19 cellular contexts compared by ENCODE assay signal in the genomic region with DNA sequence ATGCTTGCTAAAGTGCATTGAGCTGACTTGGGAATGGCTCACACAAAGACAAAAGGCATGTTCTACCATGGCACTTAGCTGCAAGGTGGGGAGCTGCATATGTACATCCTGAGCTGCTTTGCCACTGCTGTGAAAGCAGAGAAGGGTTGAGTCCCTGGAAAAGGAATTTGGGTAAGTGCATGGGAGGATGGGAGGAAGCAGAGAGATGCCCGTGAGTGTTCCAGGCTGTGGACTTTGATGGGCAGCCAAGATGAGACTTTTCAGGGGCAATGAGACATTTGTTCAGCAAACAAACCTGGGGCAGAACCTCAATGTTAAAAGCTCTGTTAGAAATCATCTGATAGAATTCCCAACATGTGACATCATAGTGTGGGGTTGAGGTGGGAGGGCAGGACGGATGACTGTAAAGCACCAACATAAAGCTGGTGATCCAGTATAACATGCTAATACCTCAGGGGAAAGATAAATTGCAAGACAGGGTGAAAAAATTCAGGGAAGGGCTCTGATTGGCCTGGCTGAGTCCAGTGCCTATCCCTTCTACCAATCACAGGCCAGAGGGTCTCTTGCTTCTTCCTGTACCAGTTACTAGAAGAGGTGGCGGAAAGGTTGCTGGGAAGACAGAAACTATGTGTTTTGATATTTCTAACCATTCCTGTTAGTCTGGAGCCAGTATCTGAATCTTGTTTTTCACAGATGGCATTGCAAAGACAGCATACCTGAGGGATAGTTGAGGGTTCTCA.
"Had no signal": no experiment of that assay in that cellular context is flagged by ENCODE, and none has a peak within 500 bp of the region (broad histone marks: within the 10 kb centered on the region; RNA-seq: fewer than 3 reads in every experiment).

No MANE protein-coding gene starts in this region.

- H3K4me3 ChIP-seq: coronary artery, gastrocnemius medialis, left lung, prostate gland, right atrium auricular region, skin epidermis, suprapubic skin, transverse colon had no signal

- ATAC-seq: activated CD4-positive, alpha-beta T cell treated with anti-CD3 and anti-CD28 coated beads for 36 hours; gastrocnemius medialis; left lung; stimulated activated naive CD8-positive, alpha-beta T cell treated with anti-CD3 and anti-CD28 coated beads, Interleukin-15, amount 100 ng/mL, for 72 hours had no signal

- H3K9me3 ChIP-seq: gastrocnemius medialis, left lung, prostate gland, right atrium auricular region, suprapubic skin, transverse colon had no signal

- DNase-seq: activated CD4-positive, alpha-beta memory T cell treated with anti-CD3 and anti-CD28 coated beads for 36 hours; activated CD4-positive, alpha-beta T cell treated with anti-CD3 and anti-CD28 coated beads for 36 hours; activated gamma-delta T cell treated with Interleukin-2 at 50 U/mL for 16 hours; activated T-cell treated with anti-CD3 and anti-CD28 coated beads for 4 hours; brain microvascular endothelial cell; erythroblast; gastrocnemius medialis; head of caudate nucleus; kidney; left lung; stimulated activated CD4-positive, alpha-beta T cell treated with anti-CD3 and anti-CD28 coated beads, Interleukin-15, amount 100 ng/mL, for 24 hours; stimulated activated CD4-positive, alpha-beta T cell treated with anti-CD3 and anti-CD28 coated beads, Interleukin-2, amount 100 ng/mL, for 48 hours; stimulated activated naive CD8-positive, alpha-beta T cell treated with anti-CD3 and anti-CD28 coated beads, Interleukin-15, amount 100 ng/mL, for 72 hours; transverse colon had no signal

- H3K4me1 ChIP-seq: gastrocnemius medialis, left lung, prostate gland, right atrium auricular region, transverse colon had no signal

- H3K27me3 ChIP-seq: brain microvascular endothelial cell, gastrocnemius medialis, right atrium auricular region, transverse colon had no signal

- H3K36me3 ChIP-seq: brain microvascular endothelial cell, gastrocnemius medialis, left lung, prostate gland, right atrium auricular region, suprapubic skin, transverse colon had no signal

- H3K27ac ChIP-seq: brain microvascular endothelial cell, coronary artery, gastrocnemius medialis, left lung, prostate gland, right atrium auricular region, skin epidermis, suprapubic skin, transverse colon had no signal
